ENCODE assay signal across 1 cellular context in genomic region chr2:33426666-33427231, GRCh38.
TF ChIP-seq lines count a peak whose summit lies in the region.

No MANE protein-coding gene starts in this region.

TF ChIP-seq in HepG2, 621 proteins besides CTCF, POLR2A, EP300 and RAD21:
- no peak for TF ChIP-seq CSRNP2 (CRISPR knock-in tag; conservative IDR thresholded peaks at IDR 0.05; ENCODE audit: low read depth)
- no peak for TF ChIP-seq CEBPB (IDR thresholded peaks at IDR 0.05; ENCODE audit: borderline replicate concordance, low read depth, low read length)
- TF ChIP-seq PBX2 (CRISPR knock-in tag; IDR thresholded peaks at IDR 0.05): no peak
- no peak for TF ChIP-seq MBNL3 (CRISPR knock-in tag; conservative IDR thresholded peaks at IDR 0.05)
- no peak for TF ChIP-seq ZNF343 (CRISPR knock-in tag; IDR thresholded peaks at IDR 0.05)
- no peak for TF ChIP-seq ZNF354B (CRISPR knock-in tag; IDR thresholded peaks at IDR 0.05)
- no peak for TF ChIP-seq ZNF577 (CRISPR knock-in tag; IDR thresholded peaks at IDR 0.05; ENCODE audit: borderline replicate concordance, low read depth)
- TF ChIP-seq CBX2 (IDR thresholded peaks at IDR 0.05; ENCODE audit: low read depth, low read length): no peak
- no peak for TF ChIP-seq CBX2 (CRISPR knock-in tag; IDR thresholded peaks at IDR 0.05; ENCODE audit: low read depth)
- no peak for TF ChIP-seq CREB3 (CRISPR knock-in tag; IDR thresholded peaks at IDR 0.05)
- TF ChIP-seq THAP7 (CRISPR knock-in tag; IDR thresholded peaks at IDR 0.05): no peak
- no peak for TF ChIP-seq ZBTB25 (CRISPR knock-in tag; IDR thresholded peaks at IDR 0.05)
- no peak for TF ChIP-seq THAP8 (CRISPR knock-in tag; IDR thresholded peaks at IDR 0.05; ENCODE audit: borderline replicate concordance)
- TF ChIP-seq ZNF646 (CRISPR knock-in tag; IDR thresholded peaks at IDR 0.05): no peak
- no peak for TF ChIP-seq FOXK2 (IDR thresholded peaks at IDR 0.05)
- TF ChIP-seq TSC22D2 (CRISPR knock-in tag; IDR thresholded peaks at IDR 0.05; ENCODE audit: borderline replicate concordance): no peak
- TF ChIP-seq ZNF280B (CRISPR knock-in tag; IDR thresholded peaks at IDR 0.05; ENCODE audit: borderline replicate concordance): no peak
- TF ChIP-seq ZNF496 (CRISPR knock-in tag; IDR thresholded peaks at IDR 0.05; ENCODE audit: insufficient replicate concordance): no peak
- no peak for TF ChIP-seq ZNF510 (CRISPR knock-in tag; IDR thresholded peaks at IDR 0.05; ENCODE audit: low read depth)
- TF ChIP-seq KLF6 (CRISPR knock-in tag; IDR thresholded peaks at IDR 0.05): no peak
